1 cellular context compared by ENCODE assay signal in the genomic region with DNA sequence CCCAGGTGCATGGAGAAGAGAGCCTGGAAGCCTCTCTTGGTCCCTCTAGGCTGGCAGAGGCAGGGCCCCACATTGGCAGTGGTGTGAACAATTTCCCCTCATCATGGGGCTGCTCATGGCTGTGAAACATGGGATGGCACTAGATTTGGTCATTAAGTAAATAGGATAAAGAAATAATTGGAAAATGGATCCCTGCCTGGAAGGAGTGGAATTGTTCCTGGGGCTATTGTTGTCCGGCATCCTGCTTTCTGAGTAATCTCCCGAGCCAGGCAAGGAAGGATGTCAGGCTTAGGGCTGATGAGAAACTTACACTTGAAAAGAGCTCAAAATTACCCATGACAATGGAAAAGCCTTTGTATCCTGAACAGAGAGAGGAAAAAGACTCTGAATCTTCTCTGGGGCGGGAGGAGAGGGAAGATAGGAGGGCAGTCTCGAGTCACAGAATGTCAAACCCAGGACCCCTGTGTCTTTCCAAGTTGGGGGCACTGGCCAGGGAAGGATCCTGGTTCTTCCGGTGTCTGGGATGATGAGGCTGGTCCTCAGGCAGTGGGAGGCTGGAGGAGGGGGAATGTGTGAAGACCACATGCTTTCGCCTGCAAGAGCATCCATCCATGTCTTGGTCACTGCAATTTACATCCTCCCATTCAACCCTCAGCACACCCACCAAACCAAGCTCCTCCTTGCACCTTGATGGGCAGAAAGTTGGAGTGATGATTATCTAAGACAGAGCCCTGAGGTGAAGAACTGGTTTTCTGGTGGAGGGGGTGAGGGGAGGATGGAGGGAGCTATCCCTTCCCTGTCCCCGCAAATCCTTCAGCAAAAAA.
TF ChIP-seq lines count a peak whose summit lies in the region.

No MANE protein-coding gene starts in this region.

TF ChIP-seq in IMR-90, 13 proteins besides CTCF, POLR2A, EP300 and RAD21:
- no peak for TF ChIP-seq BHLHE40 (IDR thresholded peaks at IDR 0.05; ENCODE audit: low read depth, low read length)
- TF ChIP-seq RFX5 (IDR thresholded peaks at IDR 0.05; ENCODE audit: low read depth, low read length), result no peak
- no peak for TF ChIP-seq MXI1 (IDR thresholded peaks at IDR 0.05; ENCODE audit: borderline replicate concordance, low read depth, low read length)
- TF ChIP-seq CEBPB (IDR thresholded peaks at IDR 0.05; ENCODE audit: low read depth, low read length), result no peak
- TF ChIP-seq FOS (IDR thresholded peaks at IDR 0.05; ENCODE audit: low read depth, low read length), result no peak
- no peak for TF ChIP-seq MAZ (IDR thresholded peaks at IDR 0.05; ENCODE audit: borderline replicate concordance, low read depth, low read length)
- no peak for TF ChIP-seq NFE2L2 (IDR thresholded peaks at IDR 0.05; ENCODE audit: low read depth, low read length)
- TF ChIP-seq RCOR1 (IDR thresholded peaks at IDR 0.05; ENCODE audit: insufficient replicate concordance, low read length), result no peak
- TF ChIP-seq, protein P1, sequence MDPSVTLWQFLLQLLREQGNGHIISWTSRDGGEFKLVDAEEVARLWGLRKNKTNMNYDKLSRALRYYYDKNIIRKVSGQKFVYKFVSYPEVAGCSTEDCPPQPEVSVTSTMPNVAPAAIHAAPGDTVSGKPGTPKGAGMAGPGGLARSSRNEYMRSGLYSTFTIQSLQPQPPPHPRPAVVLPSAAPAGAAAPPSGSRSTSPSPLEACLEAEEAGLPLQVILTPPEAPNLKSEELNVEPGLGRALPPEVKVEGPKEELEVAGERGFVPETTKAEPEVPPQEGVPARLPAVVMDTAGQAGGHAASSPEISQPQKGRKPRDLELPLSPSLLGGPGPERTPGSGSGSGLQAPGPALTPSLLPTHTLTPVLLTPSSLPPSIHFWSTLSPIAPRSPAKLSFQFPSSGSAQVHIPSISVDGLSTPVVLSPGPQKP (IDR thresholded peaks at IDR 0.05; ENCODE audit: borderline replicate concordance, low read depth, low read length), result no peak
